8 cellular contexts compared by ENCODE assay signal in genomic region chr13:79973533-79973963, GRCh38.
DNase-seq lines count a peak whose midpoint lies in the region; ATAC-seq and TF ChIP-seq lines count a peak whose summit lies in the region.

No MANE protein-coding gene starts in this region.

- H3K9me3 ChIP-seq in Caco-2 (peaks cover 20% of the 10 kb centered on the region), neural progenitor cell (ENCODE audit: low read depth) (no peaks in the 10 kb centered on the region)

- H3K4me1 Mint-ChIP-seq in Caco-2 (ENCODE audit: low read depth, unreplicated experiment) (peaks cover 5% of the 10 kb centered on the region), neural progenitor cell (no peaks in the 10 kb centered on the region)
- H3K4me1 Mint-ChIP-seq in activated T-cell treated with anti-CD3 and anti-CD28 coated beads, Interleukin-2, amount 50 U/mL, for 72 hours (ENCODE audit: low read depth): no peaks in the 10 kb centered on the region

- POLR2A ChIA-PET in Caco-2 (lab: Charles Lee): interaction anchor here (0.6 kb wide), 1 partner anchor 492 kb away, joined by 7 read pairs; no protein-coding TSS in a partner anchor

- H3K36me3 Mint-ChIP-seq in Caco-2 (ENCODE audit: insufficient read depth, unreplicated experiment): no peaks in the 10 kb centered on the region
- H3K36me3 Mint-ChIP-seq in neural progenitor cell: peaks cover 18% of the 10 kb centered on the region
- H3K36me3 Mint-ChIP-seq in activated T-cell treated with anti-CD3 and anti-CD28 coated beads, Interleukin-2, amount 50 U/mL, for 72 hours (ENCODE audit: insufficient read depth in 2 of 2): peaks cover 0 to 2% of the 10 kb centered on the region in 2 donors

- H3K4me3 Mint-ChIP-seq in Caco-2 (ENCODE audit: unreplicated experiment) (no peak overlapping the region), neural progenitor cell (no peak overlapping the region)
- H3K4me3 Mint-ChIP-seq in activated T-cell treated with anti-CD3 and anti-CD28 coated beads, Interleukin-2, amount 50 U/mL, for 72 hours: no peak overlapping the region

- no peak overlapping the region for H2AFZ ChIP-seq in neural progenitor cell (replicated peaks)

- H3K79me2 ChIP-seq in neural progenitor cell (ENCODE audit: low read depth): no peaks in the 10 kb centered on the region

- in situ Hi-C loops in brain microvascular endothelial cell (cut with HindIII; ENCODE audit: low pct_ligation_motif_present, low sequenced_read_pairs): no loop called here

- intact Hi-C loops in Caco-2 (cut with micrococcal nuclease; ENCODE audit: unreplicated experiment): loop anchor here (1.0 to 10.0 kb wide), 2 partner anchors 197 to 371 kb away; partner anchors contain the start of gene SPRY2

- ATAC-seq in GM19452 (IDR thresholded peaks at IDR 0.05; ENCODE audit: unreplicated experiment): peak; percentile 85
- ATAC-seq in HG03457 (IDR thresholded peaks at IDR 0.05; ENCODE audit: unreplicated experiment): peak; percentile 50
- ATAC-seq in activated T-cell treated with anti-CD3 and anti-CD28 coated beads, Interleukin-2, amount 50 U/mL, for 72 hours (replicated peaks in 1 of 2): no peak

- H3K4me2 ChIP-seq in neural progenitor cell: no peak overlapping the region

- peaks cover 4% of the 10 kb centered on the region for H3K4me1 ChIP-seq in Caco-2
- H3K4me1 ChIP-seq in neural progenitor cell: no peaks in the 10 kb centered on the region

- DNase-seq in Caco-2 (peak in 1 of 2 experiments; percentile 45), brain microvascular endothelial cell (no peak), neural progenitor cell (ENCODE audit: low spot score) (no peak), SK-N-DZ (ENCODE audit: low spot score) (no peak)
- no peak for DNase-seq in stimulated activated naive CD4-positive, alpha-beta T cell treated with Interleukin-2 at 50 U/mL for 16 hours (lab: John Stamatoyannopoulos, UW)
- DNase-seq in activated T-cell treated with anti-CD3 and anti-CD28 coated beads, Interleukin-2, amount 50 U/mL, for 72 hours: no peak

- no peak overlapping the region for H3K4me3 ChIP-seq in Caco-2 (ENCODE audit: low read depth, low read length)
- no peak overlapping the region for H3K4me3 ChIP-seq in brain microvascular endothelial cell (ENCODE audit: low read depth, low read length)
- no peak overlapping the region for H3K4me3 ChIP-seq in neural progenitor cell

- H3K36me3 ChIP-seq in Caco-2 (ENCODE audit: control insufficient read depth, insufficient read depth, low read length) (no peaks in the 10 kb centered on the region), brain microvascular endothelial cell (replicated peaks) (no peaks in the 10 kb centered on the region), neural progenitor cell (no peaks in the 10 kb centered on the region)

- H3K27ac ChIP-seq in brain microvascular endothelial cell (no peak overlapping the region), neural progenitor cell (no peak overlapping the region)

- TF ChIP-seq CTCF in Caco-2 (IDR thresholded peaks at IDR 0.05; ENCODE audit: insufficient read depth in 1 of 2, low read depth in 1 of 2, low read length in 1 of 2, severe bottlenecking in 1 of 2, unreplicated experiment in 1 of 2): peak; percentile 45 to 75
- TF ChIP-seq CTCF in brain microvascular endothelial cell (IDR thresholded peaks at IDR 0.05; ENCODE audit: low read depth, low read length, missing control alignments): peak; percentile 63
- TF ChIP-seq CTCF in neural progenitor cell (IDR thresholded peaks at IDR 0.05): peak; percentile 48

- no TSS peak for BruUV-seq in Caco-2 (replicated peaks; lab: Mats Ljungman, UMichigan)

- no peaks in the 10 kb centered on the region for H4K20me1 ChIP-seq in neural progenitor cell (ENCODE audit: low read depth)

- H3K27ac Mint-ChIP-seq in Caco-2 (ENCODE audit: unreplicated experiment) (no peak overlapping the region), neural progenitor cell (no peak overlapping the region)
- no peak overlapping the region for H3K27ac Mint-ChIP-seq in activated T-cell treated with anti-CD3 and anti-CD28 coated beads, Interleukin-2, amount 50 U/mL, for 72 hours

- H3K27me3 ChIP-seq in Caco-2 (replicated peaks; ENCODE audit: control insufficient read depth, insufficient read depth, low read length) (no peaks in the 10 kb centered on the region), brain microvascular endothelial cell (replicated peaks) (no peaks in the 10 kb centered on the region), neural progenitor cell (no peaks in the 10 kb centered on the region)

- no peaks in the 10 kb centered on the region for H3K27me3 Mint-ChIP-seq in Caco-2 (ENCODE audit: insufficient read depth, unreplicated experiment)
- H3K27me3 Mint-ChIP-seq in neural progenitor cell (ENCODE audit: insufficient read depth, low read depth): peaks cover 10% of the 10 kb centered on the region
- H3K27me3 Mint-ChIP-seq in activated T-cell treated with anti-CD3 and anti-CD28 coated beads, Interleukin-2, amount 50 U/mL, for 72 hours (ENCODE audit: low read depth): no peaks in the 10 kb centered on the region

- CTCF ChIA-PET in Caco-2 (lab: Charles Lee): interaction anchor here (0.7 kb wide), 2 partner anchors 31 to 62 kb away, joined by 3 to 5 read pairs; no protein-coding TSS in a partner anchor

- H3K9ac ChIP-seq in neural progenitor cell: no peak overlapping the region

- H3K9me3 Mint-ChIP-seq in Caco-2 (ENCODE audit: unreplicated experiment) (peaks cover 75% of the 10 kb centered on the region), neural progenitor cell (peaks cover 80% of the 10 kb centered on the region)
- peaks cover 10 to 11% of the 10 kb centered on the region in 2 donors for H3K9me3 Mint-ChIP-seq in activated T-cell treated with anti-CD3 and anti-CD28 coated beads, Interleukin-2, amount 50 U/mL, for 72 hours

- no peaks in the 10 kb centered on the region for H3F3A ChIP-seq in neural progenitor cell (ENCODE audit: low read depth)

Comparison
In these comparisons a context has a peak if more than half of its experiments do, and no peak if none do; other contexts are left out.
1. ATAC-seq: peak in GM19452 (single experiment) and HG03457 (single experiment); none in activated T-cell treated with anti-CD3 and anti-CD28 coated beads, Interleukin-2, amount 50 U/mL, for 72 hours (0 of 2).
2. Peak in every context shown above with its lines, with median percentiles within 50 percentile points of each other: CTCF ChIP-seq.